8 cellular contexts compared by ENCODE assay signal in the genomic region with DNA sequence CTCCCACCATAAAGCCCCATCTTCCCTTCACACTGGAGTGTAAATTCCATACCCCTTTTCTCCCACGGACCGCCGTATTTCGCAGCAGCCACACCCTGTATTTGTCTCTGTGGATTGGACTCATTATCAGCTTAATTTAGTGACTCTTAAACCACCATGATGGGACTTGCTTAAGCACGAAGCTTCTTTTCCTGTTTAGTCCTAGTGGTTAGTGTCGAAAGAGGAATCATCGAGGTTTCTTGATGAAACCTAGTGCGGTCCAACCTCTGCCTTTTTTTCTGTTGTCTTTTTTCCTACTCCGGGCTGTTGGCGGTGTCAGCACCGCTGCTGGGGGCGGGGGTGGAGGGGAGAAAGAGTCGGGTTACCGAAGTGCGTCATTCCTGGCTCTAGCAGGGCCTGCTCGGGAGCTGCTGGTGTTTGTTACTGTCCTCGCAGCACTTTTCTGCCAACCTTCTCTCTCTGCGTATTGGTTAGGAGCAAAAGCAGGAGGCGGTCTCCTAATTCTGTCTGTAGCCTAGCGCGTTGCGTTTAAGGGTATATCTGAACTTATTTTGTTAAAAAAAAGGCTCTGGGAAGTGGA. TPM values are rescaled to one million over a fixed set of nuclear protein-coding genes. Genes with fewer than 3 reads are reported as not detected.
DNase-seq lines count a peak whose midpoint lies in the region; ATAC-seq and TF ChIP-seq lines count a peak whose summit lies in the region.

No MANE protein-coding gene starts in this region.

- H2AFZ ChIP-seq in GM23338: no peak overlapping the region

- peaks cover 11% of the 10 kb centered on the region for H3K36me3 Mint-ChIP-seq in GM23338 (ENCODE audit: low read depth)
- H3K36me3 Mint-ChIP-seq in activated T-helper 1 cell treated with anti-CD3 and anti-CD28 coated beads, Interleukin-12 subunit alpha, Interleukin-12 subunit beta, Interleukin-2, Interleukin-4 antibody, amounts not matched to agents 30 ng/mL and 10 ng/mL and 1 ng/mL, durations not matched to agents 14 hours and 24 hours and 36 hours (ENCODE audit: low read depth): peaks cover 9% of the 10 kb centered on the region
- peaks cover 3 to 21% (median 4%) of the 10 kb centered on the region in 5 donors for H3K36me3 Mint-ChIP-seq in naive thymus-derived CD4-positive, alpha-beta T cell
- peaks cover 14 to 19% of the 10 kb centered on the region in 2 donors for H3K36me3 Mint-ChIP-seq in stimulated activated naive B cell treated with anti-CD40 and anti-IgM and Interleukin-4, amounts not matched to agents 10 μg/mL and 1 μg/mL and 100 μg/mL, for 72 hours

- H3K4me2 ChIP-seq in GM23338: peak overlapping the region; percentile 78

- peaks cover 16% of the 10 kb centered on the region for H3K4me1 Mint-ChIP-seq in GM23338
- peaks cover 46% of the 10 kb centered on the region for H3K4me1 Mint-ChIP-seq in activated T-helper 1 cell treated with anti-CD3 and anti-CD28 coated beads, Interleukin-12 subunit alpha, Interleukin-12 subunit beta, Interleukin-2, Interleukin-4 antibody, amounts not matched to agents 30 ng/mL and 10 ng/mL and 1 ng/mL, durations not matched to agents 14 hours and 24 hours and 36 hours (ENCODE audit: low read depth)
- H3K4me1 Mint-ChIP-seq in naive thymus-derived CD4-positive, alpha-beta T cell: peaks cover 14 to 54% (median 39%) of the 10 kb centered on the region in 7 donors
- peaks cover 7 to 15% of the 10 kb centered on the region in 2 donors for H3K4me1 Mint-ChIP-seq in stimulated activated naive B cell treated with anti-CD40 and anti-IgM and Interleukin-4, amounts not matched to agents 10 μg/mL and 1 μg/mL and 100 μg/mL, for 72 hours

- peaks cover 5% of the 10 kb centered on the region; the same call in 1 of the 2 replicates for H4K20me1 ChIP-seq in GM23338 (replicated peaks; ENCODE audit: insufficient read depth)

- peak overlapping the region; percentile 99 for H3K27ac ChIP-seq in GM23338 (ENCODE audit: low read depth)
- H3K27ac ChIP-seq in naive thymus-derived CD4-positive, alpha-beta T cell (ENCODE audit: low read depth, low read length): peak overlapping the region; percentile 99

- no peak for TF ChIP-seq CTCF in GM23338 (conservative IDR thresholded peaks at IDR 0.05; ENCODE audit: low read depth in 2 of 2)

- DNase-seq in DMS79 treated with DMSO at 0.1 percent for 48 hours (lab: John Stamatoyannopoulos, UW) (peak; percentile 63), GM23338 (ENCODE audit: low spot score) (peak; percentile 90), Kasumi-1 (lab: John Stamatoyannopoulos, UW) (peak; percentile 90 to 92), RKO (ENCODE audit: low spot score) (peak; percentile 94), fibroblast of gingiva (ENCODE audit: low read depth) (peak; percentile 96)
- DNase-seq in activated T-helper 1 cell treated with anti-CD3 and anti-CD28 coated beads, Interleukin-12 subunit alpha, Interleukin-12 subunit beta, Interleukin-2, Interleukin-4 antibody, amounts not matched to agents 30 ng/mL and 10 ng/mL and 1 ng/mL, durations not matched to agents 14 hours and 24 hours and 36 hours (ENCODE audit: low spot score): peak; percentile 76
- peak; percentile 52 to 92 (median 85) for DNase-seq in naive thymus-derived CD4-positive, alpha-beta T cell
- DNase-seq in stimulated activated naive B cell treated with anti-CD40 and anti-IgM and Interleukin-4, amounts not matched to agents 10 μg/mL and 1 μg/mL and 100 μg/mL, for 72 hours: peak; percentile 75

- ATAC-seq in GM23338: peak; percentile 65
- ATAC-seq in naive thymus-derived CD4-positive, alpha-beta T cell: peak; percentile 77
- ATAC-seq in stimulated activated naive B cell treated with anti-CD40 and anti-IgM and Interleukin-4, amounts not matched to agents 10 μg/mL and 1 μg/mL and 100 μg/mL, for 72 hours (replicated peaks): peak; percentile 69 to 70

- no peaks in the 10 kb centered on the region for H3K9me2 ChIP-seq in GM23338 (ENCODE audit: insufficient read depth)

- CTCF ChIA-PET in naive thymus-derived CD4-positive, alpha-beta T cell (lab: Charles Lee): no interaction called here

- peaks cover 22% of the 10 kb centered on the region for H3K27me3 Mint-ChIP-seq in GM23338 (ENCODE audit: insufficient read depth, low read depth, poor library complexity)
- H3K27me3 Mint-ChIP-seq in activated T-helper 1 cell treated with anti-CD3 and anti-CD28 coated beads, Interleukin-12 subunit alpha, Interleukin-12 subunit beta, Interleukin-2, Interleukin-4 antibody, amounts not matched to agents 30 ng/mL and 10 ng/mL and 1 ng/mL, durations not matched to agents 14 hours and 24 hours and 36 hours (ENCODE audit: insufficient read depth): peaks cover 2% of the 10 kb centered on the region
- peaks cover 0 to 4% (median 0%) of the 10 kb centered on the region in 5 donors for H3K27me3 Mint-ChIP-seq in naive thymus-derived CD4-positive, alpha-beta T cell
- no peaks in the 10 kb centered on the region for H3K27me3 Mint-ChIP-seq in stimulated activated naive B cell treated with anti-CD40 and anti-IgM and Interleukin-4, amounts not matched to agents 10 μg/mL and 1 μg/mL and 100 μg/mL, for 72 hours

- H3K4me3 ChIP-seq in GM23338: peak overlapping the region; percentile 80
- peak overlapping the region; percentile 88 for H3K4me3 ChIP-seq in naive thymus-derived CD4-positive, alpha-beta T cell (ENCODE audit: low read length)

- no peaks in the 10 kb centered on the region for H3K36me3 ChIP-seq in GM23338 (ENCODE audit: insufficient read depth)
- peaks cover 0 to 18% (median 0%) of the 10 kb centered on the region in 3 experiments for H3K36me3 ChIP-seq in naive thymus-derived CD4-positive, alpha-beta T cell (ENCODE audit: control insufficient read depth in 2 of 3, insufficient read depth in 3 of 3, low read length in 3 of 3)

- intact Hi-C loops in activated T-helper 1 cell treated with anti-CD3 and anti-CD28 coated beads, Interleukin-12 subunit alpha, Interleukin-12 subunit beta, Interleukin-2, Interleukin-4 antibody, amounts not matched to agents 30 ng/mL and 10 ng/mL and 1 ng/mL, durations not matched to agents 14 hours and 24 hours and 36 hours (cut with micrococcal nuclease): loop anchor here (1.0 to 5.0 kb wide), 6 partner anchors 8 to 1334 kb away; no protein-coding TSS in a partner anchor
- intact Hi-C loops in naive thymus-derived CD4-positive, alpha-beta T cell (cut with micrococcal nuclease): loop anchor here (2.0 to 5.0 kb wide), 8 partner anchors 86 to 1169 kb away; partner anchors contain the start of gene SH2D1A (in 2 of the 2)

- no peaks in the 10 kb centered on the region for H3K9me3 ChIP-seq in naive thymus-derived CD4-positive, alpha-beta T cell (ENCODE audit: control insufficient read depth in 2 of 3, low read length in 3 of 3)

- peak overlapping the region; percentile 99 for H3K27ac Mint-ChIP-seq in GM23338
- peak overlapping the region; percentile 98 for H3K27ac Mint-ChIP-seq in activated T-helper 1 cell treated with anti-CD3 and anti-CD28 coated beads, Interleukin-12 subunit alpha, Interleukin-12 subunit beta, Interleukin-2, Interleukin-4 antibody, amounts not matched to agents 30 ng/mL and 10 ng/mL and 1 ng/mL, durations not matched to agents 14 hours and 24 hours and 36 hours
- peak overlapping the region; percentile 97 to 100 (median 98) for H3K27ac Mint-ChIP-seq in naive thymus-derived CD4-positive, alpha-beta T cell
- H3K27ac Mint-ChIP-seq in stimulated activated naive B cell treated with anti-CD40 and anti-IgM and Interleukin-4, amounts not matched to agents 10 μg/mL and 1 μg/mL and 100 μg/mL, for 72 hours: peak overlapping the region; percentile 100

- POLR2A ChIA-PET in naive thymus-derived CD4-positive, alpha-beta T cell (lab: Charles Lee): interaction anchor here (0.6 to 1.6 kb wide), 8 partner anchors 17 to 122 kb away, joined by 3 to 5 read pairs (median 4); partner anchors contain the start of gene XIAP

- H3K79me2 ChIP-seq in GM23338 (replicated peaks; ENCODE audit: insufficient read depth): peaks cover 64% of the 10 kb centered on the region

- no peaks in the 10 kb centered on the region; the same call in 2 of the 3 replicates for H3K9me3 Mint-ChIP-seq in GM23338
- H3K9me3 Mint-ChIP-seq in activated T-helper 1 cell treated with anti-CD3 and anti-CD28 coated beads, Interleukin-12 subunit alpha, Interleukin-12 subunit beta, Interleukin-2, Interleukin-4 antibody, amounts not matched to agents 30 ng/mL and 10 ng/mL and 1 ng/mL, durations not matched to agents 14 hours and 24 hours and 36 hours: no peaks in the 10 kb centered on the region
- H3K9me3 Mint-ChIP-seq in naive thymus-derived CD4-positive, alpha-beta T cell: peaks cover 0 to 25% (median 0%) of the 10 kb centered on the region in 11 donors
- no peaks in the 10 kb centered on the region for H3K9me3 Mint-ChIP-seq in stimulated activated naive B cell treated with anti-CD40 and anti-IgM and Interleukin-4, amounts not matched to agents 10 μg/mL and 1 μg/mL and 100 μg/mL, for 72 hours

- peak overlapping the region; percentile 97 for H3K4me3 Mint-ChIP-seq in GM23338
- H3K4me3 Mint-ChIP-seq in activated T-helper 1 cell treated with anti-CD3 and anti-CD28 coated beads, Interleukin-12 subunit alpha, Interleukin-12 subunit beta, Interleukin-2, Interleukin-4 antibody, amounts not matched to agents 30 ng/mL and 10 ng/mL and 1 ng/mL, durations not matched to agents 14 hours and 24 hours and 36 hours: peak overlapping the region; percentile 95
- peak overlapping the region; percentile 88 to 99 (median 97) for H3K4me3 Mint-ChIP-seq in naive thymus-derived CD4-positive, alpha-beta T cell
- peak overlapping the region; percentile 94 to 99 for H3K4me3 Mint-ChIP-seq in stimulated activated naive B cell treated with anti-CD40 and anti-IgM and Interleukin-4, amounts not matched to agents 10 μg/mL and 1 μg/mL and 100 μg/mL, for 72 hours

- H3F3A ChIP-seq in GM23338 (replicated peaks; ENCODE audit: low read depth): 0 out of 2 replicates have a peak, but pooled peaks cover 3% of the 10 kb centered on the region

- 0 out of 2 replicates have a peak, but pooled peaks cover 8% of the 10 kb centered on the region for H3K4me1 ChIP-seq in GM23338 (ENCODE audit: insufficient read depth)
- peaks cover 5 to 6% of the 10 kb centered on the region in 2 donors for H3K4me1 ChIP-seq in naive thymus-derived CD4-positive, alpha-beta T cell (ENCODE audit: control insufficient read depth in 2 of 2, insufficient read depth in 2 of 2, low read length in 2 of 2)

- no peaks in the 10 kb centered on the region for H3K27me3 ChIP-seq in GM23338 (ENCODE audit: insufficient read depth)
- H3K27me3 ChIP-seq in naive thymus-derived CD4-positive, alpha-beta T cell (ENCODE audit: control insufficient read depth in 2 of 2, insufficient read depth in 2 of 2, low read length in 2 of 2): no peaks in the 10 kb centered on the region

RNA-seq across cellular contexts. Expression of gene STAG2, which starts 1.4 kb away (rescaled TPM):
- 92.8 and 94.0 TPM in 2 replicates for total RNA-seq in GM23338 (2014; rRNA removed; shearing (Covaris generic))
- polyA plus RNA-seq in GM23338 (2016; fragmentation: Nextera tagmentation; extraction: Ambion mirVana): 68.8 and 80.0 TPM in 2 replicates
- 117 TPM in 2 replicates for total RNA-seq in activated T-helper 1 cell treated with anti-CD3 and anti-CD28 coated beads, Interleukin-12 subunit alpha, Interleukin-12 subunit beta, Interleukin-2, Interleukin-4 antibody, amounts not matched to agents 30 ng/mL and 10 ng/mL and 1 ng/mL, durations not matched to agents 14 hours and 24 hours and 36 hours
- 100 to 1,000 TPM in 2 of 5 experiments, 10 to 100 TPM in 3; 83.2 to 124 (median 85.3) TPM for total RNA-seq in naive thymus-derived CD4-positive, alpha-beta T cell
- 10 to 100 TPM; 73.6 to 80.2 TPM for polyA plus RNA-seq in naive thymus-derived CD4-positive, alpha-beta T cell

Comparison
In these comparisons a context has a peak if more than half of its experiments do, and no peak if none do; other contexts are left out.
1. Peak in every context shown above with its lines: DNase-seq, ATAC-seq, H3K4me3 ChIP-seq and H3K27ac ChIP-seq.